ENCODE assay signal across 8 cellular contexts in the genomic region with DNA sequence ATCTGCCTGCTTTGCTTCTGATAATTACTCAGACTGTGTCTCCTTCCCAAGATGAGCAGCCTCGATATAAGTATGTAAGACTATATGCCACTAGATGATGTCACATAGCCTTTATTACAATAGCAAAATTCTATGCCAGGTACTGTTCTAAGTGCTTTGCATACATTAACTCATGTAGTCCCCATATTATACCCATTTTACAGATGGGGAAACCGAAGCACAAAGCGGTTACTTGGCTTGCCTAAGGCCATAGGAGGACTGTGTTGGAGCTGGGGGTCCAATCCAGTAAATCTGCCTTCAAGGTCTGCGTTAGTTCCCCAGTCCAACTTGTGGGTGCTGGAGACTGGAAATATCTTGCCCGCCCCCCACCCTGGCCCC. TPM values are rescaled to one million over a fixed set of nuclear protein-coding genes. Genes with fewer than 3 reads are reported as not detected.
A peak's percentile ranks its signal among the peaks of the same experiment; 100 is the strongest.
DNase-seq lines count a peak whose midpoint lies in the region; ATAC-seq, FAIRE-seq and TF ChIP-seq lines count a peak whose summit lies in the region.

No MANE protein-coding gene starts in this region.

- no peak for DNase-seq in CD14-positive monocyte (ENCODE audit: low spot score)
- DNase-seq in PC-3 = peak; percentile 15
- no peak for DNase-seq in effector memory CD4-positive, alpha-beta T cell
- no peak for DNase-seq in neural crest cell (ENCODE audit: low read depth, low spot score)
- no peak for DNase-seq in A172 (ENCODE audit: low spot score)
- DNase-seq in NCI-H2081 treated with DMSO at 0.1 percent for 48 hours (lab: John Stamatoyannopoulos, UW) = no peak
- DNase-seq in RKO (ENCODE audit: low spot score) = no peak
- no peak for DNase-seq in D721Med (ENCODE audit: insufficient read length, low spot score)

- BruUV-seq in PC-3 (replicated peaks; lab: Mats Ljungman, UMichigan) = TSS peak; percentile 72

- peaks cover 7% of the 10 kb centered on the region; the same call in 1 of the 2 replicates for H4K20me1 ChIP-seq in PC-3 (ENCODE audit: low read length)

- H3K27ac Mint-ChIP-seq in CD14-positive monocyte (peak overlapping the region; percentile 43 to 87 (median 85)), neural crest cell (ENCODE audit: unreplicated experiment) (peak overlapping the region; percentile 54)

- no peak for FAIRE-seq in D721Med (lab: Jason Lieb, UNC)

- intact Hi-C loops in CD14-positive monocyte (cut with micrococcal nuclease) (loop anchor here in 1 of 2 donors (10.0 kb wide), 1 partner anchor 1598 kb away; no protein-coding TSS in a partner anchor), PC-3 (cut with micrococcal nuclease) (loop anchor here (5.0 to 10.0 kb wide), 3 partner anchors 34 to 618 kb away; a partner anchor contains a TSS)

- H3K4me1 Mint-ChIP-seq in CD14-positive monocyte (peaks cover 17% of the 10 kb centered on the region), neural crest cell (peaks cover 27% of the 10 kb centered on the region)

- no peaks in the 10 kb centered on the region for H3F3A ChIP-seq in PC-3 (ENCODE audit: low read length, unreplicated experiment)

- H3K79me2 ChIP-seq in PC-3 (ENCODE audit: low read length) = peaks cover 40% of the 10 kb centered on the region

- H3K9me3 Mint-ChIP-seq in CD14-positive monocyte = peaks cover 0 to 22% (median 13%) of the 10 kb centered on the region in 7 donors
- H3K9me3 Mint-ChIP-seq in neural crest cell = no peaks in the 10 kb centered on the region

- TF ChIP-seq CTCF in CD14-positive monocyte (IDR thresholded peaks at IDR 0.05) (no peak), PC-3 (conservative IDR thresholded peaks at IDR 0.05; ENCODE audit: low read depth, low read length) (no peak), neural crest cell (conservative IDR thresholded peaks at IDR 0.05) (no peak), D721Med (IDR thresholded peaks at IDR 0.05; ENCODE audit: insufficient read depth, missing control alignments) (no peak)

- peak overlapping the region; percentile 69 for H3K4me3 ChIP-seq in PC-3 (ENCODE audit: low read length)
- peak overlapping the region; percentile 51 for H3K4me3 ChIP-seq in effector memory CD4-positive, alpha-beta T cell (ENCODE audit: insufficient read depth, low read depth, low read length, poor library complexity, severe bottlenecking)

- H3K36me3 ChIP-seq in PC-3 (ENCODE audit: low read depth, low read length) = no peaks in the 10 kb centered on the region
- H3K36me3 ChIP-seq in effector memory CD4-positive, alpha-beta T cell (ENCODE audit: control insufficient read depth, insufficient read depth, low read length) = no peaks in the 10 kb centered on the region

- peaks cover 0 to 10% of the 10 kb centered on the region in 2 donors for H3K36me3 Mint-ChIP-seq in CD14-positive monocyte
- peaks cover 3% of the 10 kb centered on the region for H3K36me3 Mint-ChIP-seq in neural crest cell (ENCODE audit: low read depth)

- peaks cover 4% of the 10 kb centered on the region for H3K4me1 ChIP-seq in PC-3 (ENCODE audit: insufficient read depth, low read length)
- no peaks in the 10 kb centered on the region for H3K4me1 ChIP-seq in effector memory CD4-positive, alpha-beta T cell (ENCODE audit: control insufficient read depth, insufficient read depth, low read length, poor library complexity, severe bottlenecking)

- peak overlapping the region; percentile 83 for H3K4me3 Mint-ChIP-seq in CD14-positive monocyte
- peak overlapping the region; percentile 88 for H3K4me3 Mint-ChIP-seq in neural crest cell

- H3K4me2 ChIP-seq in PC-3 (ENCODE audit: low read length) = peak overlapping the region; percentile 78

- H3K27me3 Mint-ChIP-seq in CD14-positive monocyte (ENCODE audit: low read depth in 3 of 3) = peaks cover 23 to 40% (median 31%) of the 10 kb centered on the region in 3 donors
- no peaks in the 10 kb centered on the region for H3K27me3 Mint-ChIP-seq in neural crest cell (ENCODE audit: low read depth)

- POLR2A ChIA-PET in PC-3 (lab: Charles Lee; ENCODE audit: unreplicated experiment) = interaction anchor here (0.6 to 0.9 kb wide), 3 partner anchors 33 to 916 kb away, joined by 3 to 13 read pairs (median 5); no protein-coding TSS in a partner anchor

- H3K27ac ChIP-seq in PC-3 (ENCODE audit: low read length) = peak overlapping the region; percentile 60
- peak overlapping the region; percentile 86 for H3K27ac ChIP-seq in effector memory CD4-positive, alpha-beta T cell (ENCODE audit: insufficient read depth, low read length, poor library complexity, severe bottlenecking)

- H2AFZ ChIP-seq in PC-3 (ENCODE audit: low read length) = peak overlapping the region; percentile 73

- ATAC-seq in PC-3 = no peak

- CTCF ChIA-PET in PC-3 (lab: Charles Lee) = interaction anchor here (0.5 to 0.7 kb wide), 3 partner anchors 469 to 1295 kb away, joined by 3 to 6 read pairs (median 4); no protein-coding TSS in a partner anchor

- no peaks in the 10 kb centered on the region for H3K27me3 ChIP-seq in PC-3 (ENCODE audit: low read length)
- H3K27me3 ChIP-seq in effector memory CD4-positive, alpha-beta T cell (replicated peaks; ENCODE audit: control insufficient read depth, insufficient read depth, low read length, poor library complexity, severe bottlenecking) = no peaks in the 10 kb centered on the region

- H3K9ac ChIP-seq in PC-3 (ENCODE audit: low read length) = peak overlapping the region; percentile 71

- no peaks in the 10 kb centered on the region for H3K9me3 ChIP-seq in PC-3 (ENCODE audit: low read length)
- H3K9me3 ChIP-seq in effector memory CD4-positive, alpha-beta T cell (ENCODE audit: control insufficient read depth, low read length) = no peaks in the 10 kb centered on the region

- no peaks in the 10 kb centered on the region for H3K9me2 ChIP-seq in PC-3 (replicated peaks; ENCODE audit: low read length)

RNA-seq across cellular contexts. Expression of a gene that starts 0.8 kb away (rescaled TPM):
- polyA plus RNA-seq in CD14-positive monocyte = 1 to 10 TPM in 1 of 2 donors, under 1 TPM in 1; 0.56 to 1.4 TPM
- total RNA-seq in PC-3 (2014; rRNA removed) = 11.2 and 13.0 TPM in 2 replicates
- total RNA-seq in neural crest cell = 17.1 TPM in 2 replicates
- total RNA-seq in A172 (2014; rRNA removed; shearing (Covaris generic)) = 24.9 and 26.4 TPM in 2 replicates
